ENCODE assay signal across 1 cellular context in the genomic region with DNA sequence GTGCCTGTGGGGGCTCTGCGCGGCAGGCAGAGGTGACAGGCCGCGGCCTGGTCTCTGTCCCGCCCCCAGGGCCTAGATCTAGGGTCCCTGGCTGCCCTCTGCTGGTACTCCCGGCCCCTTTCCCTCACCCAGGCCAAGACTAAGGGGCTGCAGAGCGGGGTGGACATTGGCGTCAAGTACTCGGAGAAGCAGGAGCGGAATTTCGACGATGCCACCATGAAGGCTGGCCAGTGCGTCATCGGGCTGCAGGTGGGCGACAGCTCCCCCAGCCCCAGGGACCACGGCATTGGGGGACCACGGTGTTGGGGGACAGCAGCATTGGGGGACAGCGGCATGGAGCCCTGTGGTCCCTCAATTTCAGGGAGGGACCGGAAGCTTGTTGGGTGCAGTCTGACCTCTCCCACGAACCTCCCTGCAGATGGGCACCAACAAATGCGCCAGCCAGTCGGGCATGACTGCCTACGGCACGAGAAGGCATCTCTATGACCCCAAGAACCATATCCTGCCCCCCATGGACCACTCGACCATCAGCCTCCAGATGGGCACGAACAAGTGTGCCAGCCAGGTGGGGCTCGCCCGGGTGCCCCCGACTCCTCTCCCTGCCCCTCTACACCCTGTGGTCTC.
TF ChIP-seq lines count a peak whose summit lies in the region.

No MANE protein-coding gene starts in this region.

TF ChIP-seq in GM23338, 12 proteins besides CTCF, POLR2A, EP300 and RAD21:
- TF ChIP-seq, protein P1, sequence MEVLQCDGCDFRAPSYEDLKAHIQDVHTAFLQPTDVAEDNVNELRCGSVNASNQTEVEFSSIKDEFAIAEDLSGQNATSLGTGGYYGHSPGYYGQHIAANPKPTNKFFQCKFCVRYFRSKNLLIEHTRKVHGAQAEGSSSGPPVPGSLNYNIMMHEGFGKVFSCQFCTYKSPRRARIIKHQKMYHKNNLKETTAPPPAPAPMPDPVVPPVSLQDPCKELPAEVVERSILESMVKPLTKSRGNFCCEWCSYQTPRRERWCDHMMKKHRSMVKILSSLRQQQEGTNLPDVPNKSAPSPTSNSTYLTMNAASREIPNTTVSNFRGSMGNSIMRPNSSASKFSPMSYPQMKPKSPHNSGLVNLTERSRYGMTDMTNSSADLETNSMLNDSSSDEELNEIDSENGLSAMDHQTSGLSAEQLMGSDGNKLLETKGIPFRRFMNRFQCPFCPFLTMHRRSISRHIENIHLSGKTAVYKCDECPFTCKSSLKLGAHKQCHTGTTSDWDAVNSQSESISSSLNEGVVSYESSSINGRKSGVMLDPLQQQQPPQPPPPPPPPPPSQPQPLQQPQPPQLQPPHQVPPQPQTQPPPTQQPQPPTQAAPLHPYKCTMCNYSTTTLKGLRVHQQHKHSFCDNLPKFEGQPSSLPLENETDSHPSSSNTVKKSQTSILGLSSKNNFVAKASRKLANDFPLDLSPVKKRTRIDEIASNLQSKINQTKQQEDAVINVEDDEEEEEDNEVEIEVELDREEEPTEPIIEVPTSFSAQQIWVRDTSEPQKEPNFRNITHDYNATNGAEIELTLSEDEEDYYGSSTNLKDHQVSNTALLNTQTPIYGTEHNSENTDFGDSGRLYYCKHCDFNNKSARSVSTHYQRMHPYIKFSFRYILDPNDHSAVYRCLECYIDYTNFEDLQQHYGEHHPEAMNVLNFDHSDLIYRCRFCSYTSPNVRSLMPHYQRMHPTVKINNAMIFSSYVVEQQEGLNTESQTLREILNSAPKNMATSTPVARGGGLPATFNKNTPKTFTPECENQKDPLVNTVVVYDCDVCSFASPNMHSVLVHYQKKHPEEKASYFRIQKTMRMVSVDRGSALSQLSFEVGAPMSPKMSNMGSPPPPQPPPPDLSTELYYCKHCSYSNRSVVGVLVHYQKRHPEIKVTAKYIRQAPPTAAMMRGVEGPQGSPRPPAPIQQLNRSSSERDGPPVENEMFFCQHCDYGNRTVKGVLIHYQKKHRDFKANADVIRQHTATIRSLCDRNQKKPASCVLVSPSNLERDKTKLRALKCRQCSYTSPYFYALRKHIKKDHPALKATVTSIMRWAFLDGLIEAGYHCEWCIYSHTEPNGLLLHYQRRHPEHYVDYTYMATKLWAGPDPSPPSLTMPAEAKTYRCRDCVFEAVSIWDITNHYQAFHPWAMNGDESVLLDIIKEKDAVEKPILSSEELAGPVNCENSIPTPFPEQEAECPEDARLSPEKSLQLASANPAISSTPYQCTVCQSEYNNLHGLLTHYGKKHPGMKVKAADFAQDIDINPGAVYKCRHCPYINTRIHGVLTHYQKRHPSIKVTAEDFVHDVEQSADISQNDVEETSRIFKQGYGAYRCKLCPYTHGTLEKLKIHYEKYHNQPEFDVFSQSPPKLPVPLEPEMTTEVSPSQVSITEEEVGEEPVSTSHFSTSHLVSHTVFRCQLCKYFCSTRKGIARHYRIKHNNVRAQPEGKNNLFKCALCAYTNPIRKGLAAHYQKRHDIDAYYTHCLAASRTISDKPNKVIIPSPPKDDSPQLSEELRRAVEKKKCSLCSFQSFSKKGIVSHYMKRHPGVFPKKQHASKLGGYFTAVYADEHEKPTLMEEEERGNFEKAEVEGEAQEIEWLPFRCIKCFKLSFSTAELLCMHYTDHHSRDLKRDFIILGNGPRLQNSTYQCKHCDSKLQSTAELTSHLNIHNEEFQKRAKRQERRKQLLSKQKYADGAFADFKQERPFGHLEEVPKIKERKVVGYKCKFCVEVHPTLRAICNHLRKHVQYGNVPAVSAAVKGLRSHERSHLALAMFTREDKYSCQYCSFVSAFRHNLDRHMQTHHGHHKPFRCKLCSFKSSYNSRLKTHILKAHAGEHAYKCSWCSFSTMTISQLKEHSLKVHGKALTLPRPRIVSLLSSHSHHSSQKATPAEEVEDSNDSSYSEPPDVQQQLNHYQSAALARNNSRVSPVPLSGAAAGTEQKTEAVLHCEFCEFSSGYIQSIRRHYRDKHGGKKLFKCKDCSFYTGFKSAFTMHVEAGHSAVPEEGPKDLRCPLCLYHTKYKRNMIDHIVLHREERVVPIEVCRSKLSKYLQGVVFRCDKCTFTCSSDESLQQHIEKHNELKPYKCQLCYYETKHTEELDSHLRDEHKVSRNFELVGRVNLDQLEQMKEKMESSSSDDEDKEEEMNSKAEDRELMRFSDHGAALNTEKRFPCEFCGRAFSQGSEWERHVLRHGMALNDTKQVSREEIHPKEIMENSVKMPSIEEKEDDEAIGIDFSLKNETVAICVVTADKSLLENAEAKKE (CRISPR knock-in tag; IDR thresholded peaks at IDR 0.05), result no peak
- no peak for TF ChIP-seq EZH2 (IDR thresholded peaks at IDR 0.05; ENCODE audit: low read depth, unreplicated experiment)
- TF ChIP-seq ZNF331 (CRISPR knock-in tag; IDR thresholded peaks at IDR 0.05; ENCODE audit: low read depth), result no peak
- TF ChIP-seq STAT1 (IDR thresholded peaks at IDR 0.05; ENCODE audit: unreplicated experiment), result no peak
- TF ChIP-seq ZNF114 (CRISPR knock-in tag; IDR thresholded peaks at IDR 0.05), result no peak
